Comparison of ENCODE assay signal across 16 cellular contexts in the genomic region with DNA sequence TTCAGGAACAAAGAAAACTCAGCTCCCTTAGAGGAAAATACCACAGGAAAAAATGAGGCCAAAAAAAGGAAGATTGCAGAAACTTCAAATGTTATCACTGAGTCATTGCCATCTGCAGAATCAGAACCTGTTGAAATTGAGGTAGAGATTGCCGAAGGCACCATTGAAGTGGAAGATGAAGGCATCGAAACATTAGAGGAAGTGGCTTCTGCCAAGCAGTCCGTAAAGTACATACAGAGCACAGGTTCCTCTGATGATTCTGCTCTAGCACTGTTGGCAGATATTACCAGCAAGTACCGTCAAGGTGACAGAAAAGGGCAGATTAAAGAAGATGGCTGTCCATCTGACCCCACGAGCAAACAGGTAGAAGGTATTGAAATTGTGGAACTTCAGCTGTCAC. TPM values are rescaled to one million over a fixed set of nuclear protein-coding genes. Genes with fewer than 3 reads are reported as not detected.
DNase-seq lines count a peak whose midpoint lies in the region; ATAC-seq, FAIRE-seq and TF ChIP-seq lines count a peak whose summit lies in the region.
"Had no signal": no experiment of that assay in that cellular context is flagged by ENCODE, and none has a peak within 500 bp of the region (broad histone marks: within the 10 kb centered on the region; RNA-seq: fewer than 3 reads in every experiment).

No MANE protein-coding gene starts in this region.

- no peak overlapping the region for H3K4me3 ChIP-seq in thymus (ENCODE audit: low read length)
- H3K4me3 ChIP-seq: adrenal gland, upper lobe of left lung had no signal

- H3K27ac Mint-ChIP-seq in natural killer cell, result peak overlapping the region; percentile 26 to 73
- H3K27ac Mint-ChIP-seq in natural killer cell treated with Interleukin-12 subunit alpha and Interleukin-12 subunit beta and Interleukin-15 and Interleukin-18, amount 100 ng/mL, for 72 hours, result peak overlapping the region in 1 of 2 donors; percentile 48
- H3K27ac Mint-ChIP-seq in activated naive CD8-positive, alpha-beta T cell, result peak overlapping the region; percentile 90

- TF ChIP-seq CTCF in natural killer cell (IDR thresholded peaks at IDR 0.05) (no peak), D721Med (IDR thresholded peaks at IDR 0.05; ENCODE audit: insufficient read depth, missing control alignments) (no peak)

- H3K4me1 Mint-ChIP-seq in natural killer cell, result peaks cover 27% of the 10 kb centered on the region in 2 donors
- H3K4me1 Mint-ChIP-seq in natural killer cell treated with Interleukin-12 subunit alpha and Interleukin-12 subunit beta and Interleukin-15 and Interleukin-18, amount 100 ng/mL, for 72 hours (ENCODE audit: low read depth in 2 of 2), result peaks cover 11% of the 10 kb centered on the region in 2 donors
- H3K4me1 Mint-ChIP-seq in activated naive CD8-positive, alpha-beta T cell (ENCODE audit: low read depth), result peaks cover 34% of the 10 kb centered on the region

- WGBS in thymus, result 22% methylated on average over 5 of the region's 5 CpGs

- no peaks in the 10 kb centered on the region for H3K9me3 ChIP-seq in thymus (ENCODE audit: control insufficient read depth)
- H3K9me3 ChIP-seq: adrenal gland, upper lobe of left lung had no signal

- H3K4me3 Mint-ChIP-seq in natural killer cell, result no peak overlapping the region
- H3K4me3 Mint-ChIP-seq in natural killer cell treated with Interleukin-12 subunit alpha and Interleukin-12 subunit beta and Interleukin-15 and Interleukin-18, amount 100 ng/mL, for 72 hours, result no peak overlapping the region
- H3K4me3 Mint-ChIP-seq in activated naive CD8-positive, alpha-beta T cell, result peak overlapping the region; percentile 69

- FAIRE-seq in D721Med (lab: Jason Lieb, UNC), result no peak
- FAIRE-seq: kidney had no signal

- peaks cover 20% of the 10 kb centered on the region for H3K36me3 ChIP-seq in thymus (ENCODE audit: control insufficient read depth, insufficient read depth)

- H3K4me1 ChIP-seq in thymus (ENCODE audit: control insufficient read depth, insufficient read depth, low read length), result peaks cover 5% of the 10 kb centered on the region
- H3K4me1 ChIP-seq: adrenal gland, upper lobe of left lung had no signal

- ATAC-seq in natural killer cell, result peak in 1 of 3 donors; percentile 41
- ATAC-seq in natural killer cell treated with Interleukin-12 subunit alpha and Interleukin-12 subunit beta and Interleukin-15 and Interleukin-18, amount 100 ng/mL, for 72 hours, result no peak

- intact Hi-C loops in natural killer cell (cut with micrococcal nuclease), result no loop called here

- peak overlapping the region; percentile 31 for H3K27ac ChIP-seq in thymus (ENCODE audit: low read depth)
- H3K27ac ChIP-seq: adrenal gland, upper lobe of left lung had no signal

- no peaks in the 10 kb centered on the region for H3K27me3 ChIP-seq in thymus (ENCODE audit: control insufficient read depth, insufficient read depth)
- H3K27me3 ChIP-seq: adrenal gland, upper lobe of left lung had no signal

- H3K9me3 Mint-ChIP-seq in natural killer cell, result no peaks in the 10 kb centered on the region
- H3K9me3 Mint-ChIP-seq in natural killer cell treated with Interleukin-12 subunit alpha and Interleukin-12 subunit beta and Interleukin-15 and Interleukin-18, amount 100 ng/mL, for 72 hours, result no peaks in the 10 kb centered on the region
- H3K9me3 Mint-ChIP-seq in activated naive CD8-positive, alpha-beta T cell (ENCODE audit: low read depth), result no peaks in the 10 kb centered on the region

- peaks cover 9% of the 10 kb centered on the region for H3K36me3 Mint-ChIP-seq in natural killer cell
- peaks cover 29% of the 10 kb centered on the region for H3K36me3 Mint-ChIP-seq in natural killer cell treated with Interleukin-12 subunit alpha and Interleukin-12 subunit beta and Interleukin-15 and Interleukin-18, amount 100 ng/mL, for 72 hours
- H3K36me3 Mint-ChIP-seq in activated naive CD8-positive, alpha-beta T cell, result peaks cover 31% of the 10 kb centered on the region

- DNase-seq in natural killer cell, result no peak
- DNase-seq in natural killer cell treated with Interleukin-12 subunit alpha and Interleukin-12 subunit beta and Interleukin-15 and Interleukin-18, amount 100 ng/mL, for 72 hours (ENCODE audit: low spot score), result no peak
- peak; percentile 95 for DNase-seq in NOMO-1 treated with DMSO at 0.1 percent for 48 hours (lab: John Stamatoyannopoulos, UW; ENCODE audit: unreplicated experiment)
- DNase-seq in D721Med (ENCODE audit: insufficient read length, low spot score), result no peak
- no peak for DNase-seq in stimulated activated CD4-positive, alpha-beta T cell treated with anti-CD3 and anti-CD28 coated beads, Interleukin-15, amount 100 ng/mL, for 24 hours
- DNase-seq in COR-L47 (lab: John Stamatoyannopoulos, UW), result no peak
- DNase-seq: activated CD4-positive, alpha-beta T cell treated with anti-CD3 and anti-CD28 coated beads for 1 hour; adrenal gland; kidney; NCI-H1436; NCI-H345; OCI-M1; SW 1271; upper lobe of left lung had no signal

- no peaks in the 10 kb centered on the region for H3K27me3 Mint-ChIP-seq in natural killer cell (ENCODE audit: low read depth in 2 of 2)
- H3K27me3 Mint-ChIP-seq in natural killer cell treated with Interleukin-12 subunit alpha and Interleukin-12 subunit beta and Interleukin-15 and Interleukin-18, amount 100 ng/mL, for 72 hours, result no peaks in the 10 kb centered on the region
- no peaks in the 10 kb centered on the region for H3K27me3 Mint-ChIP-seq in activated naive CD8-positive, alpha-beta T cell

RNA-seq across cellular contexts. Expression of a gene that starts 30.8 kb away (rescaled TPM):
- total RNA-seq in natural killer cell, result under 1 TPM; 0.28 to 0.40 (median 0.36) TPM
- 1 to 10 TPM; 2.5 to 2.9 TPM for total RNA-seq in natural killer cell treated with Interleukin-12 subunit alpha and Interleukin-12 subunit beta and Interleukin-15 and Interleukin-18, amount 100 ng/mL, for 72 hours
- polyA plus RNA-seq in thymus, result 0.32 TPM

RNA-seq across cellular contexts. Expression of a gene that starts 40.5 kb away (rescaled TPM):
- 10 to 100 TPM; 69.0 to 84.0 (median 83.5) TPM for total RNA-seq in natural killer cell
- total RNA-seq in natural killer cell treated with Interleukin-12 subunit alpha and Interleukin-12 subunit beta and Interleukin-15 and Interleukin-18, amount 100 ng/mL, for 72 hours, result 10 to 100 TPM; 39.5 to 59.9 TPM
- polyA plus RNA-seq in thymus, result 89.9 TPM
